8 cellular contexts compared by ENCODE assay signal in genomic region chr5:119071573-119071874, GRCh38. TPM values are rescaled to one million over a fixed set of nuclear protein-coding genes. Genes with fewer than 3 reads are reported as not detected.
DNase-seq lines count a peak whose midpoint lies in the region; ATAC-seq, FAIRE-seq and TF ChIP-seq lines count a peak whose summit lies in the region.

No MANE protein-coding gene starts in this region.

- no peaks in the 10 kb centered on the region for H3K36me3 ChIP-seq in HUES48 (ENCODE audit: control insufficient read depth, insufficient read depth, low read length)
- H3K36me3 ChIP-seq in bronchial epithelial cell (ENCODE audit: control insufficient read depth, insufficient read depth, low read length): no peaks in the 10 kb centered on the region
- no peaks in the 10 kb centered on the region for H3K36me3 ChIP-seq in mesendoderm (ENCODE audit: control insufficient read depth, insufficient read depth, low read length)
- H3K36me3 ChIP-seq in uterus: no peaks in the 10 kb centered on the region

- peak overlapping the region; percentile 97 for H3K27ac ChIP-seq in 22Rv1
- H3K27ac ChIP-seq in HUES48 (ENCODE audit: low read depth, low read length): peak overlapping the region; percentile 88
- peak overlapping the region; percentile 34 for H3K27ac ChIP-seq in mesendoderm (ENCODE audit: low read depth, low read length)
- peak overlapping the region; percentile 95 for H3K27ac ChIP-seq in uterus

- peak overlapping the region; percentile 17 for H3K4ac ChIP-seq in mesendoderm (ENCODE audit: low read depth, low read length)

- TF ChIP-seq CTCF in 22Rv1 (IDR thresholded peaks at IDR 0.05) (no peak), bronchial epithelial cell (IDR thresholded peaks at IDR 0.05; ENCODE audit: insufficient read depth, low read length, severe bottlenecking) (no peak), uterus (IDR thresholded peaks at IDR 0.05) (no peak)

- H3K79me1 ChIP-seq in mesendoderm (ENCODE audit: low read length): peaks cover 1% of the 10 kb centered on the region

- H3K4me1 ChIP-seq in HUES48 (ENCODE audit: control insufficient read depth, insufficient read depth, low read length): peaks cover 25% of the 10 kb centered on the region
- no peaks in the 10 kb centered on the region for H3K4me1 ChIP-seq in mesendoderm (ENCODE audit: control insufficient read depth, low read depth, low read length)
- peaks cover 0 to 10% of the 10 kb centered on the region in 2 donors for H3K4me1 ChIP-seq in uterus

- peaks cover 19% of the 10 kb centered on the region for H3K79me2 ChIP-seq in mesendoderm (ENCODE audit: control insufficient read depth, insufficient read depth, low read length)

- H3K27me3 ChIP-seq in HUES48 (ENCODE audit: control insufficient read depth, insufficient read depth, low read length) (no peaks in the 10 kb centered on the region), bronchial epithelial cell (ENCODE audit: control insufficient read depth, insufficient read depth, low read length) (no peaks in the 10 kb centered on the region), mesendoderm (ENCODE audit: insufficient read depth, low read length, poor library complexity) (no peaks in the 10 kb centered on the region), uterus (no peaks in the 10 kb centered on the region)

- peak overlapping the region; percentile 96 for H3K56ac ChIP-seq in mesendoderm (ENCODE audit: low read length)

- H3K4me3 ChIP-seq in HUES48 (ENCODE audit: low read depth, low read length) (peak overlapping the region; percentile 86), bronchial epithelial cell (ENCODE audit: low read depth, low read length) (peak overlapping the region; percentile 99), mesendoderm (ENCODE audit: low read length) (peak overlapping the region; percentile 82), uterus (peak overlapping the region; percentile 82 to 85)

- no peak overlapping the region for H4K8ac ChIP-seq in mesendoderm (ENCODE audit: low read depth, low read length)

- no peak for FAIRE-seq in bronchial epithelial cell (lab: Jason Lieb, UNC)

- no peak overlapping the region for H2AK5ac ChIP-seq in mesendoderm (ENCODE audit: low read length)

- H2BK15ac ChIP-seq in mesendoderm (replicated peaks; ENCODE audit: low read depth): no peak overlapping the region

- ATAC-seq in GM18909 (IDR thresholded peaks at IDR 0.05; ENCODE audit: poor library complexity, unreplicated experiment): peak; percentile 17

- intact Hi-C loops in uterus (cut with DNase I; ENCODE audit: low total_unique reads): no loop called here

- peak overlapping the region; percentile 35 for H2BK5ac ChIP-seq in mesendoderm (ENCODE audit: low read length)

- no CpG with 5 or more reads among the region's 18 CpGs for WGBS in mesendoderm (ENCODE audit: extremely low coverage, insufficient coverage, low lambda C conversion rate)

- no peaks in the 10 kb centered on the region for H3K9me3 ChIP-seq in HUES48 (ENCODE audit: control insufficient read depth, insufficient read depth, low read length)
- no peaks in the 10 kb centered on the region for H3K9me3 ChIP-seq in uterus

- H3K9ac ChIP-seq in HUES48 (ENCODE audit: low read depth, low read length): peak overlapping the region; percentile 75
- H3K9ac ChIP-seq in mesendoderm (ENCODE audit: low read length): peak overlapping the region; percentile 88

- TF ChIP-seq POLR2A in uterus (IDR thresholded peaks at IDR 0.05): no peak

- peak overlapping the region; percentile 10 for H3K18ac ChIP-seq in mesendoderm (ENCODE audit: low read length)

- H3K23ac ChIP-seq in mesendoderm (ENCODE audit: low read length): peak overlapping the region; percentile 59

- no peak overlapping the region for H4K5ac ChIP-seq in mesendoderm (ENCODE audit: low read length)

- DNase-seq in bronchial epithelial cell (ENCODE audit: low read depth): no peak
- DNase-seq in mesendoderm: no peak
- DNase-seq in uterus: no peak
- no peak for DNase-seq in stimulated activated CD4-positive, alpha-beta T cell treated with anti-CD3 and anti-CD28 coated beads, Interleukin-15, amount 100 ng/mL, for 24 hours
- DNase-seq in NCI-H1694 treated with DMSO at 0.1 percent for 48 hours (lab: John Stamatoyannopoulos, UW): no peak

- H2BK120ac ChIP-seq in mesendoderm (ENCODE audit: low read depth, low read length): no peak overlapping the region

- peak overlapping the region; percentile 75 for H3K4me2 ChIP-seq in mesendoderm (ENCODE audit: low read length)

RNA-seq across cellular contexts. Expression of gene DMXL1, which starts 0.6 kb away (rescaled TPM):
- total RNA-seq in bronchial epithelial cell: 27.5 and 32.1 TPM in 2 replicates
- 11.2 TPM for polyA plus RNA-seq in mesendoderm (2013, experiment 1 of 2)
- 12.4 TPM for polyA plus RNA-seq in mesendoderm (2013, experiment 2 of 2)
- 100 to 1,000 TPM in 1 of 4 donors, 10 to 100 TPM in 3; 24.4 to 119 (median 56.1) TPM for total RNA-seq in uterus

Comparison
In these comparisons a context has a peak if more than half of its experiments do, and no peak if none do; other contexts are left out.
1. H3K27ac ChIP-seq: peak in every context shown above with its lines; median percentile 97 in 22Rv1; 95 in uterus; 88 in HUES48; 34 in mesendoderm.